8 cellular contexts compared by ENCODE assay signal in genomic region chr16:67110136-67110847, GRCh38. TPM values are rescaled to one million over a fixed set of nuclear protein-coding genes. Genes with fewer than 3 reads are reported as not detected.
DNase-seq lines count a peak whose midpoint lies in the region; ATAC-seq and TF ChIP-seq lines count a peak whose summit lies in the region.

No MANE protein-coding gene starts in this region.

- peaks cover 45% of the 10 kb centered on the region for H3K4me1 ChIP-seq in left ventricle myocardium inferior

- peak overlapping the region; percentile 98 for H3K4me3 ChIP-seq in WI38 (ENCODE audit: low read depth, low read length)
- H3K4me3 ChIP-seq in left ventricle myocardium inferior, result peak overlapping the region; percentile 93
- peak overlapping the region; percentile 96 for H3K4me3 ChIP-seq in retinal pigment epithelial cell (ENCODE audit: low read length)

- H3K27me3 ChIP-seq in left ventricle myocardium inferior (ENCODE audit: low read depth), result no peaks in the 10 kb centered on the region

- no peaks in the 10 kb centered on the region for H3K36me3 ChIP-seq in left ventricle myocardium inferior

- peak overlapping the region; percentile 92 for H3K27ac ChIP-seq in left ventricle myocardium inferior (replicated peaks)

- DNase-seq in activated CD4-positive, alpha-beta T cell treated with anti-CD3 and anti-CD28 coated beads for 48 hours, result peak; percentile 15
- no peak for DNase-seq in activated CD4-positive, alpha-beta T cell treated with anti-CD3 and anti-CD28 coated beads for 4 hours
- DNase-seq in left ventricle myocardium inferior, result no peak
- no peak for DNase-seq in retinal pigment epithelial cell (ENCODE audit: low read depth)
- no peak for DNase-seq in activated CD8-positive, alpha-beta memory T cell treated with anti-CD3 and anti-CD28 coated beads, Interleukin-2, amount 50 U/mL, for 48 hours
- no peak for DNase-seq in NCI-H774 (lab: John Stamatoyannopoulos, UW)

- no peaks in the 10 kb centered on the region for H3K9me3 ChIP-seq in left ventricle myocardium inferior (replicated peaks)

- TF ChIP-seq CTCF in WI38 (IDR thresholded peaks at IDR 0.05; ENCODE audit: low read depth, low read length) (no peak), left ventricle myocardium inferior (IDR thresholded peaks at IDR 0.05; ENCODE audit: borderline replicate concordance) (no peak), retinal pigment epithelial cell (conservative IDR thresholded peaks at IDR 0.05; ENCODE audit: low read depth, low read length) (no peak)

- intact Hi-C loops in left ventricle myocardium inferior (cut with micrococcal nuclease), result no loop called here

- peak; percentile 5 for ATAC-seq in HG03354 (IDR thresholded peaks at IDR 0.05; ENCODE audit: poor library complexity, severe bottlenecking, unreplicated experiment)

RNA-seq across cellular contexts. Expression of gene PHAF1, which starts 0.6 kb away (rescaled TPM):
- total RNA-seq in left ventricle myocardium inferior, result 10.4 TPM

RNA-seq across cellular contexts. Expression of gene B3GNT9, which starts 40.5 kb away (rescaled TPM):
- 9.8 TPM for total RNA-seq in left ventricle myocardium inferior

RNA-seq across cellular contexts. Expression of gene TRADD, which starts 49.4 kb away (rescaled TPM):
- total RNA-seq in left ventricle myocardium inferior, result 9.8 TPM

RNA-seq across cellular contexts. Expression of gene FBXL8, which starts 49.5 kb away (rescaled TPM):
- 9.4 TPM for total RNA-seq in left ventricle myocardium inferior

RNA-seq across cellular contexts. Expression of gene HSF4, which starts 54.3 kb away (rescaled TPM):
- total RNA-seq in left ventricle myocardium inferior, result 70.5 TPM
